ENCODE assay signal across 8 cellular contexts in the genomic region with DNA sequence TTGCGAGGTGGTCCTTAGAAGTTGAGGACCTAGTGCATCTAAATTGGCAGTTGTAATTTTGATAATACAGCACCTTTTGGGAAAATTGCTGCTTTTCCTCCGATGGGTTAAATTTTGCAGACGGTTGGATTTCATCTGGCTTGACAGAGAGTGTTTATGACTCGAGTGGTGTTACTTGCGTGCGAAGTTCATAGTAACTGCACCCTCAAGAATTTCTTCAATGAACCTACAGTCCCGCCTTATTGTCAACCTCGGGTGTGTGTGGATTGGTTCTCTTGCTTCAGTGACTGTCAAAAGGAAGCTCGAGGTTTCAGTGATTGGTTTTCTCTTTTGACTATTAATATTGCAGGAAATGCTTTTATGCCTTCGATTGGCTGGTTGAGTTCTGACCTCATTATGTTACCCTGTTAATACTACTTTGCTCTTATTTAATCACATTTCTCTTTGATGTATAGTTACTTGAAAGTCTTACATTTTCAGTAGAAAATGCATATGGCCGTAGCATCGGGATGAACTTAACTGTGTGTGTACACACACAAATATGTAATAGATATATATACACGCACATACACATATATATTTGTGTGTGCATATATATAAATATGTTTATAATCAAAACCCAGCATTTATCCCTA. TPM values are rescaled to one million over a fixed set of nuclear protein-coding genes. Genes with fewer than 3 reads are reported as not detected.
DNase-seq lines count a peak whose midpoint lies in the region; ATAC-seq and TF ChIP-seq lines count a peak whose summit lies in the region.

No MANE protein-coding gene starts in this region.

- H3K4me3 Mint-ChIP-seq in activated B cell treated with CpG ODN at 0.5 μM for 24 hours, result peak overlapping the region; percentile 89

- no peaks in the 10 kb centered on the region for H3K27me3 Mint-ChIP-seq in activated B cell treated with CpG ODN at 0.5 μM for 24 hours

- ATAC-seq in GM18520 (IDR thresholded peaks at IDR 0.05; ENCODE audit: unreplicated experiment) (peak; percentile 32), HG03095 (IDR thresholded peaks at IDR 0.05; ENCODE audit: unreplicated experiment) (peak; percentile 38), activated B cell treated with CpG ODN at 0.5 μM for 24 hours (ENCODE audit: low read depth) (peak; percentile 43), right lobe of liver (peak in 1 of 4 donors; percentile 3)

- H3K27ac ChIP-seq in right lobe of liver, result peak overlapping the region; percentile 99

- H3K36me3 ChIP-seq in right lobe of liver, result no peaks in the 10 kb centered on the region

- intact Hi-C loops in activated B cell treated with CpG ODN at 0.5 μM for 24 hours (cut with micrococcal nuclease), result loop anchor here (1.0 to 5.0 kb wide), 7 partner anchors 7 to 941 kb away; a partner anchor contains a TSS
- intact Hi-C loops in right lobe of liver (cut with DNase I), result no loop called here

- CTCF ChIA-PET in AG04449 (lab: Yijun Ruan, JAX), result interaction anchor here (1.1 to 1.4 kb wide), 2 partner anchors 92 to 344 kb away, joined by 3 to 4 read pairs; no protein-coding TSS in a partner anchor
- CTCF ChIA-PET in activated B cell treated with CpG ODN at 0.5 μM for 24 hours (lab: Charles Lee), result interaction anchor here (0.9 to 1.4 kb wide), 2 partner anchors 27 to 626 kb away, joined by 3 read pairs; a partner anchor contains a TSS

- no peaks in the 10 kb centered on the region for H3K9me3 ChIP-seq in right lobe of liver

- H3K4me1 Mint-ChIP-seq in activated B cell treated with CpG ODN at 0.5 μM for 24 hours, result peaks cover 53% of the 10 kb centered on the region

- H3K4me3 ChIP-seq in AG04449 (ENCODE audit: low read depth, low read length) (peak overlapping the region; percentile 94), right lobe of liver (peak overlapping the region; percentile 86 to 94 (median 92))

- TF ChIP-seq POLR2A in right lobe of liver (IDR thresholded peaks at IDR 0.05), result no peak

- no peak for TF ChIP-seq CTCF in AG04449 (IDR thresholded peaks at IDR 0.05; ENCODE audit: insufficient read depth, low read length, missing control alignments)
- no peak for TF ChIP-seq CTCF in activated B cell treated with CpG ODN at 0.5 μM for 24 hours (IDR thresholded peaks at IDR 0.05)
- TF ChIP-seq CTCF in right lobe of liver (IDR thresholded peaks at IDR 0.05), result no peak

- DNase-seq in AG04449 (ENCODE audit: low read depth, low spot score) (peak; percentile 69), NCI-H2171 treated with DMSO at 0.1 percent for 48 hours (lab: John Stamatoyannopoulos, UW) (peak; percentile 88), activated B cell treated with CpG ODN at 0.5 μM for 24 hours (no peak), dedifferentiated amniotic fluid mesenchymal stem cell (ENCODE audit: extremely low spot score) (peak; percentile 90), right lobe of liver (no peak)
- peak; percentile 21 to 40 (median 26) for DNase-seq in stimulated activated CD4-positive, alpha-beta T cell treated with anti-CD3 and anti-CD28 coated beads, TNF-alpha, amount 100 ng/mL, for 24 hours (ENCODE audit: low read depth in 3 of 3)

- peaks cover 0 to 13% (median 6%) of the 10 kb centered on the region in 4 donors for H3K4me1 ChIP-seq in right lobe of liver

- POLR2A ChIA-PET in AG04449 (lab: Yijun Ruan, JAX) (no interaction called here), activated B cell treated with CpG ODN at 0.5 μM for 24 hours (lab: Charles Lee) (interaction anchor here (0.8 to 2.2 kb wide), 5 partner anchors 14 to 625 kb away, joined by 4 to 23 read pairs (median 8); a partner anchor contains a TSS)

- H3K27me3 ChIP-seq in right lobe of liver, result no peaks in the 10 kb centered on the region

- peaks cover 20% of the 10 kb centered on the region for H3K36me3 Mint-ChIP-seq in activated B cell treated with CpG ODN at 0.5 μM for 24 hours (ENCODE audit: low read depth)

- H3K27ac Mint-ChIP-seq in activated B cell treated with CpG ODN at 0.5 μM for 24 hours, result peak overlapping the region; percentile 87

- 9% methylated on average over 13 of the region's 13 CpGs for WGBS in right lobe of liver (ENCODE audit: insufficient coverage, low coverage, low lambda C conversion rate, missing lambda C conversion rate)

- H3K9me3 Mint-ChIP-seq in activated B cell treated with CpG ODN at 0.5 μM for 24 hours, result no peaks in the 10 kb centered on the region

RNA-seq across cellular contexts. Expression of a gene that starts 1.5 kb away (rescaled TPM):
- 52.1 and 52.6 TPM in 2 replicates for total RNA-seq in activated B cell treated with CpG ODN at 0.5 μM for 24 hours
- total RNA-seq in right lobe of liver, result 10 to 100 TPM in 2 of 6 experiments, 1 to 10 TPM in 4; 7.7 to 13.3 (median 8.8) TPM

Comparison
In these comparisons a context has a peak if more than half of its experiments do, and no peak if none do; other contexts are left out.
1. DNase-seq: peak in AG04449 (single experiment), NCI-H2171 treated with DMSO at 0.1 percent for 48 hours (single experiment), dedifferentiated amniotic fluid mesenchymal stem cell (single experiment) and stimulated activated CD4-positive, alpha-beta T cell treated with anti-CD3 and anti-CD28 coated beads, TNF-alpha, amount 100 ng/mL, for 24 hours (3 of 3); none in activated B cell treated with CpG ODN at 0.5 μM for 24 hours (single experiment) and right lobe of liver (0 of 3).